ENCODE assay signal across 16 cellular contexts in the genomic region with DNA sequence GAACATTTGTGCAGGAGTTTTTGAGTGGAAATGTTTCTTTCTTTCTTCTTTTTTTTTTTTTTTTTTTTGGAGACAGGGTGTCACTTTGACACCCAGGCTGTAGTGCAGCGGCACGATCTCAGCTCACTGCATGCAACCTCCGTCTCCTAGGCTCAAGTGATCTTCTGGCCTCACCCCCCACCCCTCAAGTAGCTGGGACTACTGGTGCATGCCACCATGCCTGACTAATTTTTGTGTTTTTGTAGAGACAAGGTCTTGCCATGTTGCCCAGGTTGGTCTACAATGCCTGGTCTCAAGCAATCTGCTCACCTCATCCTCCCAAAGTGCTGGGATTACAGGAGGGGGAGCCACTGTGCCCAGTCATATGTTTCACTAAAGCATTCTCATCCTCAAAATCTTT.
"Had no signal": no experiment of that assay in that cellular context is flagged by ENCODE, and none has a peak within 500 bp of the region (broad histone marks: within the 10 kb centered on the region; RNA-seq: fewer than 3 reads in every experiment).

No MANE protein-coding gene starts in this region.

- FAIRE-seq: islet of Langerhans had no signal

- H3K4me3 Mint-ChIP-seq: naive thymus-derived CD8-positive, alpha-beta T cell; type B pancreatic cell had no signal

- H3K27me3 ChIP-seq: gastrocnemius medialis had no signal

- H3K4me1 ChIP-seq: esophagus muscularis mucosa, gastrocnemius medialis, heart right ventricle had no signal

- H3K36me3 ChIP-seq: esophagus muscularis mucosa, gastrocnemius medialis, heart right ventricle had no signal

- H3K4me3 ChIP-seq: coronary artery, esophagus muscularis mucosa, gastrocnemius medialis, heart right ventricle had no signal

- ATAC-seq: gastrocnemius medialis; heart right ventricle; naive thymus-derived CD8-positive, alpha-beta T cell; sciatic nerve had no signal

- H3K27ac Mint-ChIP-seq: type B pancreatic cell had no signal

- H3K27ac ChIP-seq: coronary artery, epithelial cell of prostate, esophagus muscularis mucosa, gastrocnemius medialis, heart right ventricle had no signal

- DNase-seq: effector memory CD4-positive, alpha-beta T cell; gastrocnemius medialis; heart right ventricle; hypothalamus; kidney glomerular epithelial cell; mesendoderm; naive thymus-derived CD8-positive, alpha-beta T cell; posterior cingulate gyrus; stimulated activated CD4-positive, alpha-beta T cell treated with anti-CD3 and anti-CD28 coated beads, Interleukin-2, amount 100 ng/mL, for 24 hours; stimulated activated naive CD4-positive, alpha-beta T cell treated with Interleukin-2 at 50 U/mL for 16 hours had no signal

- H3K9me3 ChIP-seq: gastrocnemius medialis had no signal
